ENCODE assay signal across 15 cellular contexts in the genomic region with DNA sequence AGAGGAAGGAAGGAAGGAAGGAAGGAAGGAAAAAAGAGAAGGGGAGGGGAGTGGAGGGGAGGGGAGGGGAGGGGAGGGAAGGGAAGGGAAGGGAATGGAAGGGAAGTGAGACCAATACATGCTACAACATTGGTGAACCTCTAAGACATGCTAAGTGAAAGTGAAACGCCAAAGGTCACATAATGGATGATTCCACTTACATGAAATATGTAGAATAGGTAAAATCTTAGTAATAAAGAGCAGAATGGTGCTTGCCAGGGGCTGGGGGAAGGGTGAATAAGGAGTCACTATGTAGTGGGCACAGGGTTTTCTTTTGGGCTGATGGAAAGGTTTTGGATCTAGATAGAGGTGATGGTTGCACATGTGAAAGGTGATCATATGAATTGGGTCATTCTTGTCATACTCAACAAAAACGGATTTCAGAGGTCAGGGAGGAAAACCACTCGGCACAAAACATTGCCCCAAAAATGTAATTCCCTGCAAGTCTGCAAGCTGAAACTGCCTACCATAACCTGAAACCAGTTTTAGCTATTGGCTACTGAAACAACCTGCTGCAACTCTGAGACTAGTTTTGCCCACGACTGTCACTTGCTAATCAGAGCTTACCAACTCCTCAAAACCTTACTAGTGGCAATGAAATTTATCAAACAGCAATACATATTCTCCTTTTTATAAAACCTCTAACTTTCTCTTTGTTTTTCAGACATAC. TPM values are rescaled to one million over a fixed set of nuclear protein-coding genes. Genes with fewer than 3 reads are reported as not detected.
A peak's percentile ranks its signal among the peaks of the same experiment; 100 is the strongest.
DNase-seq lines count a peak whose midpoint lies in the region; ATAC-seq, FAIRE-seq and TF ChIP-seq lines count a peak whose summit lies in the region.
"Had no signal": no experiment of that assay in that cellular context is flagged by ENCODE, and none has a peak within 500 bp of the region (broad histone marks: within the 10 kb centered on the region; RNA-seq: fewer than 3 reads in every experiment).

No MANE protein-coding gene starts in this region.

- CTCF ChIA-PET in T-cell (lab: Charles Lee), result no interaction called here

- H3K9me3 ChIP-seq in stomach (no peaks in the 10 kb centered on the region), SJCRH30 (replicated peaks) (peaks cover 4% of the 10 kb centered on the region)

- POLR2A ChIA-PET in T-cell (lab: Charles Lee), result interaction anchor here in 1 of 2 donors (0.6 kb wide), 1 partner anchor 25 kb away, joined by 3 read pairs; no protein-coding TSS in a partner anchor

- no peaks in the 10 kb centered on the region for H3K27me3 ChIP-seq in stomach
- no peaks in the 10 kb centered on the region for H3K27me3 ChIP-seq in SJCRH30
- H3K27me3 ChIP-seq: foreskin keratinocyte had no signal

- H3K4me3 Mint-ChIP-seq in T-cell, result no peak overlapping the region

- 68 to 88% (median 72%) methylated on average over 4 of the region's 4 CpGs for WGBS in stomach, 5 donors

- FAIRE-seq in GM12892 (lab: Jason Lieb, UNC), result peak; percentile 65

- TF ChIP-seq CTCF in stomach (IDR thresholded peaks at IDR 0.05), result no peak

- H3K36me3 ChIP-seq in stomach (no peaks in the 10 kb centered on the region), SJCRH30 (no peaks in the 10 kb centered on the region)

- intact Hi-C loops in stomach (cut with DNase I; ENCODE audit: low total_unique reads), result no loop called here

- H3K4me3 ChIP-seq in stomach (no peak overlapping the region), SJCRH30 (no peak overlapping the region)

- DNase-seq in GM12892 (ENCODE audit: insufficient read length), result no peak
- no peak for DNase-seq in T-cell
- DNase-seq in midbrain (lab: John Stamatoyannopoulos, UW), result no peak
- DNase-seq in stomach, result no peak
- DNase-seq in SJCRH30, result no peak
- DNase-seq: activated CD8-positive, alpha-beta memory T cell treated with anti-CD3 and anti-CD28 coated beads for 24 hours; central memory CD4-positive, alpha-beta T cell; foreskin keratinocyte; NCI-H1092 treated with DMSO at 0.1 percent for 48 hours; right cardiac atrium had no signal

- peak overlapping the region; percentile 35 to 38 for H3K27ac Mint-ChIP-seq in T-cell

- H3K4me1 ChIP-seq in stomach, result no peaks in the 10 kb centered on the region
- no peaks in the 10 kb centered on the region for H3K4me1 ChIP-seq in SJCRH30
- H3K4me1 ChIP-seq: foreskin keratinocyte had no signal

- peak; percentile 71 for ATAC-seq in GM19372 (IDR thresholded peaks at IDR 0.05; ENCODE audit: low read depth, unreplicated experiment)
- peak; percentile 96 for ATAC-seq in HG02938 (IDR thresholded peaks at IDR 0.05; ENCODE audit: unreplicated experiment)
- no peak for ATAC-seq in T-cell (replicated peaks in 1 of 4)
- ATAC-seq in HG02970 (IDR thresholded peaks at IDR 0.05; ENCODE audit: low FRiP score, unreplicated experiment), result no peak
- ATAC-seq: foreskin keratinocyte, HCT116, right cardiac atrium had no signal

- peaks cover 4 to 6% (median 5%) of the 10 kb centered on the region in 3 donors for H3K9me3 Mint-ChIP-seq in T-cell

- peaks cover 13% of the 10 kb centered on the region for H3K36me3 Mint-ChIP-seq in T-cell

- no peak for TF ChIP-seq EP300 in stomach (IDR thresholded peaks at IDR 0.05)

- peaks cover 7 to 16% (median 11%) of the 10 kb centered on the region in 3 donors for H3K4me1 Mint-ChIP-seq in T-cell

- H3K27ac ChIP-seq in stomach (no peak overlapping the region), SJCRH30 (no peak overlapping the region)
- H3K27ac ChIP-seq: foreskin keratinocyte, RWPE1 had no signal

- no peak for TF ChIP-seq POLR2A in GM12892 (IDR thresholded peaks at IDR 0.05; ENCODE audit: low read depth, low read length)
- no peak for TF ChIP-seq POLR2A in stomach (IDR thresholded peaks at IDR 0.05)

- H3K27me3 Mint-ChIP-seq in T-cell, result no peaks in the 10 kb centered on the region

RNA-seq across cellular contexts. Expression of a gene that starts 59.2 kb away (rescaled TPM):
- 2.4 TPM for polyA plus RNA-seq in GM12892 (2012; ENCODE audit: missing spikeins)
- total RNA-seq in T-cell, result 10 to 100 TPM; 13.2 to 44.8 (median 16.8) TPM
- 10 to 100 TPM in 1 of 5 donors, 1 to 10 TPM in 3, under 1 TPM in 1; 0.58 to 12.5 (median 1.2) TPM for total RNA-seq in stomach
- under 1 TPM in 2 of 3 donors, not detected in 1; 0.10 to 0.12 TPM for polyA plus RNA-seq in stomach
- 5.3 and 5.5 TPM in 2 replicates for total RNA-seq in SJCRH30 (2014; rRNA removed; shearing (Covaris generic))
- total RNA-seq: foreskin keratinocyte had no signal
- polyA plus RNA-seq: foreskin keratinocyte had no signal

Comparison
In these comparisons a context has a peak if more than half of its experiments do, and no peak if none do; other contexts are left out.
1. ATAC-seq: peak in GM19372 (single experiment) and HG02938 (single experiment); none in T-cell (0 of 4) and HG02970 (single experiment).